ENCODE assay signal across 8 cellular contexts in genomic region chr11:208177-208916, GRCh38. TPM values are rescaled to one million over a fixed set of nuclear protein-coding genes. Genes with fewer than 3 reads are reported as not detected.
A peak's percentile ranks its signal among the peaks of the same experiment; 100 is the strongest.
DNase-seq lines count a peak whose midpoint lies in the region; ATAC-seq, FAIRE-seq and TF ChIP-seq lines count a peak whose summit lies in the region.

No MANE protein-coding gene starts in this region.

- intact Hi-C loops in activated B cell treated with CpG ODN at 0.5 μM for 24 hours (cut with micrococcal nuclease): no loop called here

- no peaks in the 10 kb centered on the region for H3K9me3 Mint-ChIP-seq in HFFc6
- H3K9me3 Mint-ChIP-seq in activated B cell treated with CpG ODN at 0.5 μM for 24 hours: no peaks in the 10 kb centered on the region
- H3K9me3 Mint-ChIP-seq in immature natural killer cell: no peaks in the 10 kb centered on the region

- H3K9me3 ChIP-seq in smooth muscle cell (replicated peaks; ENCODE audit: low read depth): no peaks in the 10 kb centered on the region

- DNase-seq in EH (ENCODE audit: low read depth) (peak; percentile 79), HFFc6 (peak; percentile 56), NCI-H2107 (lab: John Stamatoyannopoulos, UW) (peak; percentile 60), activated B cell treated with CpG ODN at 0.5 μM for 24 hours (peak; percentile 79), bronchial epithelial cell (ENCODE audit: low read depth) (peak; percentile 40), immature natural killer cell (peak; percentile 85 to 86 (median 85)), smooth muscle cell (lab: John Stamatoyannopoulos, UW; ENCODE audit: unreplicated experiment) (peak; percentile 45)

- ATAC-seq in activated B cell treated with CpG ODN at 0.5 μM for 24 hours (ENCODE audit: low read depth) (peak; percentile 62), GM18873 (IDR thresholded peaks at IDR 0.05; ENCODE audit: low FRiP score, unreplicated experiment) (no peak)

- H3K36me3 ChIP-seq in bronchial epithelial cell (ENCODE audit: control insufficient read depth, insufficient read depth, low read length): peaks cover 52% of the 10 kb centered on the region
- no peaks in the 10 kb centered on the region for H3K36me3 ChIP-seq in smooth muscle cell (ENCODE audit: low read depth)

- H3K27me3 ChIP-seq in bronchial epithelial cell (ENCODE audit: control insufficient read depth, insufficient read depth, low read length): no peaks in the 10 kb centered on the region
- H3K27me3 ChIP-seq in smooth muscle cell (ENCODE audit: low read depth): no peaks in the 10 kb centered on the region

- H3K27ac Mint-ChIP-seq in HFFc6: peak overlapping the region; percentile 100
- H3K27ac Mint-ChIP-seq in activated B cell treated with CpG ODN at 0.5 μM for 24 hours: peak overlapping the region; percentile 99
- H3K27ac Mint-ChIP-seq in immature natural killer cell: peak overlapping the region; percentile 98 to 100 (median 99)

- peaks cover 33% of the 10 kb centered on the region for H3K36me3 Mint-ChIP-seq in HFFc6 (ENCODE audit: low read depth)
- peaks cover 72% of the 10 kb centered on the region for H3K36me3 Mint-ChIP-seq in activated B cell treated with CpG ODN at 0.5 μM for 24 hours (ENCODE audit: low read depth)
- H3K36me3 Mint-ChIP-seq in immature natural killer cell: peaks cover 3 to 18% (median 6%) of the 10 kb centered on the region in 3 donors

- H3K27me3 Mint-ChIP-seq in HFFc6 (ENCODE audit: insufficient read depth): peaks cover 8% of the 10 kb centered on the region
- H3K27me3 Mint-ChIP-seq in activated B cell treated with CpG ODN at 0.5 μM for 24 hours: no peaks in the 10 kb centered on the region
- H3K27me3 Mint-ChIP-seq in immature natural killer cell (ENCODE audit: low read depth in 3 of 3): peaks cover 17 to 27% (median 21%) of the 10 kb centered on the region in 3 donors

- under 1% methylated on average over 43 of the region's 57 CpGs for WGBS in smooth muscle cell (ENCODE audit: low lambda C conversion rate)

- H3K4me3 Mint-ChIP-seq in HFFc6 (peak overlapping the region; percentile 100), activated B cell treated with CpG ODN at 0.5 μM for 24 hours (peak overlapping the region; percentile 97), immature natural killer cell (peak overlapping the region; percentile 93 to 99 (median 94))

- peak overlapping the region; percentile 96 for H3K4me2 ChIP-seq in smooth muscle cell

- CTCF ChIA-PET in activated B cell treated with CpG ODN at 0.5 μM for 24 hours (lab: Charles Lee): interaction anchor here (1.6 to 1.7 kb wide), 2 partner anchors 42 to 239 kb away, joined by 3 to 7 read pairs; no protein-coding TSS in a partner anchor

- peaks cover 17% of the 10 kb centered on the region for H3K4me1 ChIP-seq in smooth muscle cell (ENCODE audit: low read depth)

- H3K9ac ChIP-seq in smooth muscle cell (ENCODE audit: low read depth): peak overlapping the region; percentile 95

- H3K4me3 ChIP-seq in bronchial epithelial cell (ENCODE audit: low read depth, low read length): peak overlapping the region; percentile 91
- H3K4me3 ChIP-seq in smooth muscle cell: peak overlapping the region; percentile 94

- H3K79me2 ChIP-seq in smooth muscle cell (ENCODE audit: low read depth): peaks cover 71% of the 10 kb centered on the region

- no peak for FAIRE-seq in bronchial epithelial cell (lab: Jason Lieb, UNC)

- H4K20me1 ChIP-seq in smooth muscle cell (ENCODE audit: low read depth): peaks cover 76% of the 10 kb centered on the region

- peaks cover 19% of the 10 kb centered on the region for H3F3A ChIP-seq in smooth muscle cell (ENCODE audit: low read depth)

- peak overlapping the region; percentile 99 for H3K27ac ChIP-seq in smooth muscle cell (ENCODE audit: low read depth)

- peaks cover 32% of the 10 kb centered on the region for H3K4me1 Mint-ChIP-seq in HFFc6 (ENCODE audit: low read depth)
- H3K4me1 Mint-ChIP-seq in activated B cell treated with CpG ODN at 0.5 μM for 24 hours: peaks cover 37% of the 10 kb centered on the region
- peaks cover 41 to 48% of the 10 kb centered on the region in 2 donors for H3K4me1 Mint-ChIP-seq in immature natural killer cell

- POLR2A ChIA-PET in activated B cell treated with CpG ODN at 0.5 μM for 24 hours (lab: Charles Lee): interaction anchor here (0.6 to 3.5 kb wide), 14 partner anchors 27 to 328 kb away, joined by 3 to 55 read pairs (median 12); partner anchors contain the start of genes HRAS, IFITM2, LRRC56 and PSMD13

- H2AFZ ChIP-seq in smooth muscle cell (ENCODE audit: low read depth): no peak overlapping the region

- TF ChIP-seq CTCF in HFFc6 (IDR thresholded peaks at IDR 0.05) (no peak), activated B cell treated with CpG ODN at 0.5 μM for 24 hours (IDR thresholded peaks at IDR 0.05) (no peak), bronchial epithelial cell (IDR thresholded peaks at IDR 0.05; ENCODE audit: insufficient read depth, low read length, severe bottlenecking) (no peak), smooth muscle cell (IDR thresholded peaks at IDR 0.05; ENCODE audit: borderline replicate concordance, insufficient read depth, poor library complexity, severe bottlenecking) (no peak)

RNA-seq across cellular contexts. Expression of gene RIC8A, which starts 0.8 kb away (rescaled TPM):
- total RNA-seq in HFFc6 (2021; fragmentation: NEBNext Ultra II Directional; extraction: Animal tissue kit (Norgen Biotek cat#: 25700)): 100 to 1,000 TPM; 163 to 194 (median 164) TPM
- total RNA-seq in activated B cell treated with CpG ODN at 0.5 μM for 24 hours (108 and 114 TPM in 2 replicates), bronchial epithelial cell (106 and 170 TPM in 2 replicates), smooth muscle cell (71.2 and 118 TPM in 2 replicates)
- polyA plus RNA-seq in immature natural killer cell (100 to 1,000 TPM in 2 of 3 donors, 10 to 100 TPM in 1; 91.0 to 132 (median 106) TPM), smooth muscle cell (120 and 121 TPM in 2 replicates)

RNA-seq across cellular contexts. Expression of gene BET1L, which starts 1.1 kb away (rescaled TPM):
- total RNA-seq in HFFc6 (2021; fragmentation: NEBNext Ultra II Directional; extraction: Animal tissue kit (Norgen Biotek cat#: 25700)): 10 to 100 TPM; 63.5 to 76.9 (median 67.2) TPM
- total RNA-seq in activated B cell treated with CpG ODN at 0.5 μM for 24 hours (44.2 and 47.0 TPM in 2 replicates), bronchial epithelial cell (16.0 and 16.3 TPM in 2 replicates), smooth muscle cell (31.3 and 40.5 TPM in 2 replicates)
- polyA plus RNA-seq in immature natural killer cell (10 to 100 TPM; 12.1 to 39.5 (median 24.6) TPM), smooth muscle cell (92.5 and 97.4 TPM in 2 replicates)

RNA-seq across cellular contexts. Expression of gene SCGB1C1, which starts 15.5 kb away (rescaled TPM):
- total RNA-seq in HFFc6 (2021; fragmentation: NEBNext Ultra II Directional; extraction: Animal tissue kit (Norgen Biotek cat#: 25700)): not detected
- not detected in 2 replicates for total RNA-seq in activated B cell treated with CpG ODN at 0.5 μM for 24 hours
- total RNA-seq in bronchial epithelial cell: not detected in 2 replicates
- polyA plus RNA-seq in immature natural killer cell: not detected
- not detected in 2 replicates for total RNA-seq in smooth muscle cell
- polyA plus RNA-seq in smooth muscle cell: not detected in 2 replicates

RNA-seq across cellular contexts. Expression of gene SIRT3, which starts 27.8 kb away (rescaled TPM):
- total RNA-seq in HFFc6 (2021; fragmentation: NEBNext Ultra II Directional; extraction: Animal tissue kit (Norgen Biotek cat#: 25700)): 10 to 100 TPM in 4 of 6 experiments, 1 to 10 TPM in 2; 8.0 to 10.9 (median 10.2) TPM
- total RNA-seq in activated B cell treated with CpG ODN at 0.5 μM for 24 hours (21.8 and 23.0 TPM in 2 replicates), bronchial epithelial cell (7.9 and 9.9 TPM in 2 replicates), smooth muscle cell (10.8 and 13.0 TPM in 2 replicates)
- polyA plus RNA-seq in immature natural killer cell (10 to 100 TPM in 1 of 3 donors, 1 to 10 TPM in 2; 6.7 to 11.1 (median 7.4) TPM), smooth muscle cell (19.8 and 22.6 TPM in 2 replicates)

RNA-seq across cellular contexts. Expression of gene PSMD13, which starts 28.4 kb away (rescaled TPM):
- total RNA-seq in HFFc6 (2021; fragmentation: NEBNext Ultra II Directional; extraction: Animal tissue kit (Norgen Biotek cat#: 25700)): 100 to 1,000 TPM; 167 to 180 (median 172) TPM
- total RNA-seq in activated B cell treated with CpG ODN at 0.5 μM for 24 hours (147 and 149 TPM in 2 replicates), bronchial epithelial cell (146 and 171 TPM in 2 replicates), smooth muscle cell (77.4 and 79.2 TPM in 2 replicates)
- polyA plus RNA-seq in immature natural killer cell (100 to 1,000 TPM; 257 to 353 (median 345) TPM), smooth muscle cell (173 and 200 TPM in 2 replicates)
